14 cellular contexts compared by ENCODE assay signal in the genomic region with DNA sequence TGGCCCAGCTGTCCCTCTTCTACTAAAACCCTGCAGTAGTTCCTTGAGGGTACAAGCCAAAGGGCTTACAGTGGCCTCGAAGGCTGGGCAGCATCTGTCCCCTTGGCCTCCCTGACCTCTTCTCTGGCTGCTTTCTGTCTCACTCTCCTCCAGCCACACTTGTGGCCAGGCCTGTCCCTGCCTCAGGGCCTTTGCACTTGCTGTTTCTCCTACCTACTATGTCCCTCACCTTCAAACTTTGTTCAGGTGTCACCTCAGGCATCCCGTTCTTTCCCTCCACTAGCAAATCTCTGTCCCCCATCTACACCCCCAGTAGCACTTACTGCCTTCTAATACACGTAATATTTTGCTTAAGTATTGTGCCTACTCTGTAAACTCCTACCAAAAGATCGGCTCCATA. TPM values are rescaled to one million over a fixed set of nuclear protein-coding genes. Genes with fewer than 3 reads are reported as not detected.
DNase-seq lines count a peak whose midpoint lies in the region; ATAC-seq and TF ChIP-seq lines count a peak whose summit lies in the region.
"Had no signal": no experiment of that assay in that cellular context is flagged by ENCODE, and none has a peak within 500 bp of the region (broad histone marks: within the 10 kb centered on the region; RNA-seq: fewer than 3 reads in every experiment).

No MANE protein-coding gene starts in this region.

- H3K4me3 ChIP-seq in esophagus muscularis mucosa (no peak overlapping the region), thoracic aorta (peak overlapping the region; percentile 25)

- TF ChIP-seq EP300 in esophagus muscularis mucosa (IDR thresholded peaks at IDR 0.05): no peak

- peaks cover 6% of the 10 kb centered on the region for H3K36me3 Mint-ChIP-seq in activated naive CD4-positive, alpha-beta T cell treated with anti-CD3 and anti-CD28 coated beads, Interleukin-2, amount 50 U/mL, for 24 hours
- peaks cover 3% of the 10 kb centered on the region for H3K36me3 Mint-ChIP-seq in WTC11

- intact Hi-C loops in esophagus muscularis mucosa (cut with DNase I): no loop called here

- H3K4me1 Mint-ChIP-seq in activated naive CD4-positive, alpha-beta T cell treated with anti-CD3 and anti-CD28 coated beads, Interleukin-2, amount 50 U/mL, for 24 hours: peaks cover 79% of the 10 kb centered on the region
- peaks cover 57% of the 10 kb centered on the region for H3K4me1 Mint-ChIP-seq in WTC11

- H3K36me3 ChIP-seq in esophagus muscularis mucosa: no peaks in the 10 kb centered on the region
- no peaks in the 10 kb centered on the region for H3K36me3 ChIP-seq in thoracic aorta
- H3K36me3 ChIP-seq: brain microvascular endothelial cell had no signal

- POLR2A ChIA-PET in WTC11 (lab: Charles Lee): no interaction called here

- no peaks in the 10 kb centered on the region for H3K9me3 Mint-ChIP-seq in activated naive CD4-positive, alpha-beta T cell treated with anti-CD3 and anti-CD28 coated beads, Interleukin-2, amount 50 U/mL, for 24 hours
- no peaks in the 10 kb centered on the region for H3K9me3 Mint-ChIP-seq in WTC11

- no peaks in the 10 kb centered on the region for H3K27me3 ChIP-seq in esophagus muscularis mucosa
- no peaks in the 10 kb centered on the region for H3K27me3 ChIP-seq in thoracic aorta (replicated peaks; ENCODE audit: insufficient read depth)
- H3K27me3 ChIP-seq: brain microvascular endothelial cell had no signal

- ATAC-seq in WTC11 (no peak), thoracic aorta (ENCODE audit: insufficient number of reproducible peaks, low FRiP score, low read depth) (no peak), HG02870 (IDR thresholded peaks at IDR 0.05; ENCODE audit: unreplicated experiment) (no peak)
- ATAC-seq: HCT116; stimulated activated naive CD8-positive, alpha-beta T cell treated with anti-CD3 and anti-CD28 coated beads, Interleukin-15, Interleukin-2, amounts not matched to agents 100 U/mL and 50 U/mL, for 24 hours had no signal

- DNase-seq in activated naive CD4-positive, alpha-beta T cell treated with Interleukin-2 at 50 U/mL for 16 hours: no peak
- DNase-seq in WTC11 (ENCODE audit: low spot score) (no peak), esophagus muscularis mucosa (ENCODE audit: extremely low spot score) (no peak), thoracic aorta (ENCODE audit: low spot score) (no peak), GF-D8 (lab: John Stamatoyannopoulos, UW) (no peak), activated gamma-delta T cell (lab: John Stamatoyannopoulos, UW) (no peak)
- DNase-seq: activated CD4-positive, CD25-positive, alpha-beta regulatory T cell; brain microvascular endothelial cell; NCI-H1105; NCI-H2171 treated with DMSO at 0.1 percent for 48 hours; stimulated activated naive CD8-positive, alpha-beta T cell treated with anti-CD3 and anti-CD28 coated beads, Interleukin-15, Interleukin-2, amounts not matched to agents 100 U/mL and 50 U/mL, for 24 hours had no signal

- peak overlapping the region; percentile 43 for H3K4me3 Mint-ChIP-seq in activated naive CD4-positive, alpha-beta T cell treated with anti-CD3 and anti-CD28 coated beads, Interleukin-2, amount 50 U/mL, for 24 hours
- H3K4me3 Mint-ChIP-seq in WTC11: no peak overlapping the region

- TF ChIP-seq CTCF in WTC11 (IDR thresholded peaks at IDR 0.05) (no peak), esophagus muscularis mucosa (IDR thresholded peaks at IDR 0.05) (no peak), thoracic aorta (IDR thresholded peaks at IDR 0.05) (no peak)

- H3K27ac Mint-ChIP-seq in activated naive CD4-positive, alpha-beta T cell treated with anti-CD3 and anti-CD28 coated beads, Interleukin-2, amount 50 U/mL, for 24 hours: peak overlapping the region; percentile 26
- H3K27ac Mint-ChIP-seq in WTC11: peak overlapping the region; percentile 48

- H3K27me3 Mint-ChIP-seq in activated naive CD4-positive, alpha-beta T cell treated with anti-CD3 and anti-CD28 coated beads, Interleukin-2, amount 50 U/mL, for 24 hours: no peaks in the 10 kb centered on the region
- no peaks in the 10 kb centered on the region for H3K27me3 Mint-ChIP-seq in WTC11 (ENCODE audit: low read depth)

- H3K9me3 ChIP-seq in esophagus muscularis mucosa (no peaks in the 10 kb centered on the region), thoracic aorta (no peaks in the 10 kb centered on the region)

- CTCF ChIA-PET in WTC11 (lab: Charles Lee): no interaction called here

- H3K27ac ChIP-seq in esophagus muscularis mucosa (replicated peaks in 1 of 4) (peak overlapping the region; percentile 93 to 98 (median 95)), thoracic aorta (peak overlapping the region; percentile 85 to 91)
- H3K27ac ChIP-seq: brain microvascular endothelial cell had no signal

- TF ChIP-seq POLR2A in esophagus muscularis mucosa (IDR thresholded peaks at IDR 0.05; ENCODE audit: low read depth): no peak

- 92% methylated on average over 4 of the region's 4 CpGs for WGBS in esophagus muscularis mucosa

- H3K4me1 ChIP-seq in esophagus muscularis mucosa (peaks cover 31 to 99% (median 98%) of the 10 kb centered on the region in 4 donors), thoracic aorta (ENCODE audit: control insufficient read depth in 1 of 2, low read depth in 2 of 2) (peaks cover 39 to 63% of the 10 kb centered on the region in 2 donors)

TF ChIP-seq in WTC11, 78 proteins besides CTCF, POLR2A, EP300 and RAD21:
- TF ChIP-seq, protein P1, sequence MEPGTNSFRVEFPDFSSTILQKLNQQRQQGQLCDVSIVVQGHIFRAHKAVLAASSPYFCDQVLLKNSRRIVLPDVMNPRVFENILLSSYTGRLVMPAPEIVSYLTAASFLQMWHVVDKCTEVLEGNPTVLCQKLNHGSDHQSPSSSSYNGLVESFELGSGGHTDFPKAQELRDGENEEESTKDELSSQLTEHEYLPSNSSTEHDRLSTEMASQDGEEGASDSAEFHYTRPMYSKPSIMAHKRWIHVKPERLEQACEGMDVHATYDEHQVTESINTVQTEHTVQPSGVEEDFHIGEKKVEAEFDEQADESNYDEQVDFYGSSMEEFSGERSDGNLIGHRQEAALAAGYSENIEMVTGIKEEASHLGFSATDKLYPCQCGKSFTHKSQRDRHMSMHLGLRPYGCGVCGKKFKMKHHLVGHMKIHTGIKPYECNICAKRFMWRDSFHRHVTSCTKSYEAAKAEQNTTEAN (CRISPR knock-in tag; IDR thresholded peaks at IDR 0.05): no peak
- TF ChIP-seq OVOL2 (CRISPR knock-in tag; IDR thresholded peaks at IDR 0.05; ENCODE audit: borderline replicate concordance) (no peak), SOX15 (CRISPR knock-in tag; IDR thresholded peaks at IDR 0.05) (no peak), ZNF263 (CRISPR knock-in tag; IDR thresholded peaks at IDR 0.05; ENCODE audit: low read depth) (no peak), NFATC4 (CRISPR knock-in tag; IDR thresholded peaks at IDR 0.05) (no peak), NFYB (CRISPR knock-in tag; conservative IDR thresholded peaks at IDR 0.05; ENCODE audit: low read depth) (no peak), FOXJ3 (CRISPR knock-in tag; IDR thresholded peaks at IDR 0.05; ENCODE audit: borderline replicate concordance) (no peak), ZNF671 (CRISPR knock-in tag; IDR thresholded peaks at IDR 0.05) (no peak), IRF2 (CRISPR knock-in tag; IDR thresholded peaks at IDR 0.05; ENCODE audit: borderline replicate concordance, low read depth) (no peak), GTF2I (CRISPR knock-in tag; conservative IDR thresholded peaks at IDR 0.05) (no peak)
- TF ChIP-seq, protein P2, sequence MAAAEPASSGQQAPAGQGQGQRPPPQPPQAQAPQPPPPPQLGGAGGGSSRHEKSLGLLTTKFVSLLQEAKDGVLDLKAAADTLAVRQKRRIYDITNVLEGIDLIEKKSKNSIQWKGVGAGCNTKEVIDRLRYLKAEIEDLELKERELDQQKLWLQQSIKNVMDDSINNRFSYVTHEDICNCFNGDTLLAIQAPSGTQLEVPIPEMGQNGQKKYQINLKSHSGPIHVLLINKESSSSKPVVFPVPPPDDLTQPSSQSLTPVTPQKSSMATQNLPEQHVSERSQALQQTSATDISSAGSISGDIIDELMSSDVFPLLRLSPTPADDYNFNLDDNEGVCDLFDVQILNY (CRISPR knock-in tag; IDR thresholded peaks at IDR 0.05): no peak

RNA-seq across cellular contexts. Expression of a gene that starts 6.0 kb away (rescaled TPM):
- total RNA-seq in WTC11 (2021) (61.9 to 64.9 TPM (median 63.9 TPM) in 3 replicates), esophagus muscularis mucosa (100 to 1,000 TPM in 2 of 4 donors, 10 to 100 TPM in 2; 61.8 to 141 (median 103) TPM), thoracic aorta (10 to 100 TPM; 89.2 to 94.9 TPM)
